ENCODE assay signal across 22 cellular contexts in genomic region chr4:85722401-85722800, GRCh38.
"Had no signal": no experiment of that assay in that cellular context is flagged by ENCODE, and none has a peak within 500 bp of the region (broad histone marks: within the 10 kb centered on the region; RNA-seq: fewer than 3 reads in every experiment).

No MANE protein-coding gene starts in this region.

- H3K27ac ChIP-seq: brain microvascular endothelial cell, cardiac muscle cell, PC-9, VCaP had no signal

- H3K4me2 ChIP-seq: PC-9, SK-N-SH had no signal

- H3K27me3 Mint-ChIP-seq: activated CD4-positive, alpha-beta memory T cell treated with anti-CD3 and anti-CD28 coated beads, Interleukin-2, amount 10 ng/mL, durations not matched to agents 7 days and 5 days; activated CD4-positive, alpha-beta T cell treated with anti-CD3 and anti-CD28 coated beads for 36 hours; activated naive CD8-positive, alpha-beta T cell; activated T-helper 17 cell treated with anti-CD3 and anti-CD28 coated beads, Interleukin-2, amount 50 U/mL, for 72 hours had no signal

- H3K4me3 Mint-ChIP-seq: activated CD4-positive, alpha-beta memory T cell treated with anti-CD3 and anti-CD28 coated beads, Interleukin-2, amount 10 ng/mL, durations not matched to agents 7 days and 5 days; activated CD4-positive, alpha-beta T cell treated with anti-CD3 and anti-CD28 coated beads for 36 hours; activated naive CD4-positive, alpha-beta T cell treated with anti-CD3 and anti-CD28 coated beads for 36 hours; activated naive CD8-positive, alpha-beta T cell; activated T-helper 17 cell treated with anti-CD3 and anti-CD28 coated beads, Interleukin-2, amount 50 U/mL, for 72 hours had no signal

- H3K27ac Mint-ChIP-seq: activated CD4-positive, alpha-beta memory T cell treated with anti-CD3 and anti-CD28 coated beads, Interleukin-2, amount 10 ng/mL, durations not matched to agents 7 days and 5 days; activated CD4-positive, alpha-beta T cell treated with anti-CD3 and anti-CD28 coated beads for 36 hours; activated naive CD4-positive, alpha-beta T cell treated with anti-CD3 and anti-CD28 coated beads for 36 hours; activated naive CD8-positive, alpha-beta T cell; activated T-helper 17 cell treated with anti-CD3 and anti-CD28 coated beads, Interleukin-2, amount 50 U/mL, for 72 hours had no signal

- H3K9ac ChIP-seq: SK-N-SH had no signal

- H3K9me3 ChIP-seq: SK-N-SH had no signal

- H3K27me3 ChIP-seq: brain microvascular endothelial cell, cardiac muscle cell had no signal

- DNase-seq: activated CD4-positive, alpha-beta memory T cell treated with anti-CD3 and anti-CD28 coated beads, Interleukin-2, amount 10 ng/mL, durations not matched to agents 7 days and 5 days; activated CD4-positive, alpha-beta T cell treated with anti-CD3 and anti-CD28 coated beads for 36 hours; activated CD4-positive, alpha-beta T cell treated with anti-CD3 and anti-CD28 coated beads, Interleukin-2, amount 50 U/mL, for 1 hour; activated gamma-delta T cell; activated naive CD4-positive, alpha-beta T cell treated with anti-CD3 and anti-CD28 coated beads for 36 hours; activated T-cell treated with anti-CD3 and anti-CD28 coated beads for 4 hours; activated T-cell treated with anti-CD3 and anti-CD28 coated beads, Interleukin-2, amount 50 U/mL, for 48 hours; brain microvascular endothelial cell; KBM-7; NCI-H1092; NCI-H1417 treated with DMSO at 0.1 percent for 48 hours; NCI-H1694; NCI-H2029 treated with DMSO at 0.1 percent for 48 hours; NCI-H524; PC-9; SIG-M5; SK-N-SH; T-helper 1 cell had no signal

- H3K4me1 Mint-ChIP-seq: activated CD4-positive, alpha-beta memory T cell treated with anti-CD3 and anti-CD28 coated beads, Interleukin-2, amount 10 ng/mL, durations not matched to agents 7 days and 5 days; activated CD4-positive, alpha-beta T cell treated with anti-CD3 and anti-CD28 coated beads for 36 hours; activated T-helper 17 cell treated with anti-CD3 and anti-CD28 coated beads, Interleukin-2, amount 50 U/mL, for 72 hours had no signal

- H3K4me3 ChIP-seq: cardiac muscle cell, PC-9 had no signal

- ATAC-seq: activated CD4-positive, alpha-beta T cell treated with anti-CD3 and anti-CD28 coated beads for 36 hours; activated T-helper 17 cell treated with anti-CD3 and anti-CD28 coated beads, Interleukin-2, amount 50 U/mL, for 72 hours had no signal

- H3K36me3 ChIP-seq: brain microvascular endothelial cell, cardiac muscle cell had no signal

- H2AFZ ChIP-seq: PC-9 had no signal

- H3K9me3 Mint-ChIP-seq: activated naive CD4-positive, alpha-beta T cell treated with anti-CD3 and anti-CD28 coated beads for 36 hours; activated T-helper 17 cell treated with anti-CD3 and anti-CD28 coated beads, Interleukin-2, amount 50 U/mL, for 72 hours had no signal
